In the genomic region with DNA sequence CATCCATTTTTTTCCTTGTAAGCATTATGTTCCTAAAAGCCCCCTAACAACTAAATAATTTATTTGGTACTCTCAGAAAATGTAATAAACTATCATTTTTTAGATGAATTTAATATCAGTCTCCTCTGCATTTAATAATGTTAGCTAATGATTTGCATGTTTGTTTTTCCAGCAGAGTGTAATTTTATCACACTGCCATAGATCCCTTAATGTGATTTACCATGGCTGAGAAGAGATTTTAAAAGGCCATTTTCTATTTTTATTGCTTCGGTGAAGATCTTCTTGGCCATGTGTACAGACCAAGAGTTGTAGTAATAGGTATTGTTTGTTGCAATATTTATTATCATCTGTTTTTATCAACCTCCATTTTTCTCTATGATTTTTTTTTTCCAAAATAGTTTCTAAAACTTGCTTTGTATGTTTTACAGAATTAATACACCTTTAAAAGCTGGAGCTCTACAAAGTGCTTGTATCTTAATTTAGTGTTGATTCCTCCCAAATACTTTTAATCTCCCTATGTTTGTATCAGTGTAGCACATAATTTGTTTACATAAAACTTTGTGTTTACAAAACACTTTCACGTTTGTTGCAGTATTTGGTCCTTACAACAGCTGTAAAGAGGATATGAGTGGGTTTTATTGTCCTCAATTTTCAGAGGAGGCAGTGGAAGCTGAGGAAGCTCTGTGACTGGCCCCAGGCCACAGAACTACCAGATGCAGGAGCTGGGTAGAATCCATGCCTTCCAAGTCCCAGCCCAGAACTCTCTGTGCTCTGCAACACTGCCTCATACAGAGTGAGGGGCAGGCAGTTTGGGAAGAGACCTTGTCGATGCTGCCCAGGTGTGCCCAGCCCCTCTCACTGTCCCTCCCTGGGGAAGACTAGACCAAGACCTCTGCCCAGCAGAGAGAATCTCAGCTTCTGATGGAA, we compare ENCODE assay signal across 1 cellular context.
TF ChIP-seq lines count a peak whose summit lies in the region.

No MANE protein-coding gene starts in this region.

TF ChIP-seq in HEK293T, 16 proteins besides CTCF, POLR2A, EP300 and RAD21 (continued from another document):
- TF ChIP-seq LEF1 (IDR thresholded peaks at IDR 0.05; ENCODE audit: borderline replicate concordance) (no peak), L3MBTL2 (conservative IDR thresholded peaks at IDR 0.05) (no peak), FOXK2 (IDR thresholded peaks at IDR 0.05) (no peak)
- TF ChIP-seq, protein P1, sequence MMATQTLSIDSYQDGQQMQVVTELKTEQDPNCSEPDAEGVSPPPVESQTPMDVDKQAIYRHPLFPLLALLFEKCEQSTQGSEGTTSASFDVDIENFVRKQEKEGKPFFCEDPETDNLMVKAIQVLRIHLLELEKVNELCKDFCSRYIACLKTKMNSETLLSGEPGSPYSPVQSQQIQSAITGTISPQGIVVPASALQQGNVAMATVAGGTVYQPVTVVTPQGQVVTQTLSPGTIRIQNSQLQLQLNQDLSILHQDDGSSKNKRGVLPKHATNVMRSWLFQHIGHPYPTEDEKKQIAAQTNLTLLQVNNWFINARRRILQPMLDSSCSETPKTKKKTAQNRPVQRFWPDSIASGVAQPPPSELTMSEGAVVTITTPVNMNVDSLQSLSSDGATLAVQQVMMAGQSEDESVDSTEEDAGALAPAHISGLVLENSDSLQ (IDR thresholded peaks at IDR 0.05) = no peak
